Comparison of ENCODE assay signal across 21 cellular contexts in genomic region chr14:90747909-90748308, GRCh38.
DNase-seq lines count a peak whose midpoint lies in the region; ATAC-seq, FAIRE-seq and TF ChIP-seq lines count a peak whose summit lies in the region.
"Had no signal": no experiment of that assay in that cellular context is flagged by ENCODE, and none has a peak within 500 bp of the region (broad histone marks: within the 10 kb centered on the region; RNA-seq: fewer than 3 reads in every experiment).

No MANE protein-coding gene starts in this region.

- H3K27me3 ChIP-seq in esophagus squamous epithelium, result no peaks in the 10 kb centered on the region
- H3K27me3 ChIP-seq: BLaER1 had no signal

- H3K9me3 ChIP-seq in kidney (ENCODE audit: control insufficient read depth in 1 of 2, low read length in 2 of 2), result peaks cover 0 to 5% of the 10 kb centered on the region in 2 donors
- peaks cover 0 to 9% (median 6%) of the 10 kb centered on the region in 3 donors for H3K9me3 ChIP-seq in esophagus squamous epithelium

- H3K27ac ChIP-seq in kidney (ENCODE audit: low read depth in 2 of 2, low read length in 2 of 2) (no peak overlapping the region), esophagus squamous epithelium (no peak overlapping the region)
- H3K27ac ChIP-seq: BLaER1, C4-2B, GM23248 had no signal

- peaks cover 5% of the 10 kb centered on the region in 2 donors for H3K9me3 Mint-ChIP-seq in effector memory CD8-positive, alpha-beta T cell

- DNase-seq in kidney (no peak), esophagus squamous epithelium (lab: John Stamatoyannopoulos, UW) (no peak), NCI-H128 (lab: John Stamatoyannopoulos, UW; ENCODE audit: unreplicated experiment) (no peak)
- DNase-seq in NK-92 treated with Interleukin-12 subunit alpha and Interleukin-12 subunit beta, amount 100 ng/mL, for 24 hours (lab: John Stamatoyannopoulos, UW), result no peak
- DNase-seq in effector memory CD8-positive, alpha-beta T cell, result no peak
- DNase-seq: Caco-2; CD4-positive, CD25-positive, alpha-beta regulatory T cell; CD8-positive, alpha-beta T cell; DMS153; DND-41; GDM1; GM23248; H7; HCEC 1CT had no signal

- H3K27ac Mint-ChIP-seq in effector memory CD8-positive, alpha-beta T cell, result no peak overlapping the region
- H3K27ac Mint-ChIP-seq: B cell; CD4-positive, CD25-positive, alpha-beta regulatory T cell; CD8-positive, alpha-beta T cell had no signal

- no peaks in the 10 kb centered on the region for H3K36me3 Mint-ChIP-seq in effector memory CD8-positive, alpha-beta T cell (ENCODE audit: insufficient read depth)
- H3K36me3 Mint-ChIP-seq: CD4-positive, CD25-positive, alpha-beta regulatory T cell had no signal

- H3K4me1 ChIP-seq in kidney (ENCODE audit: control insufficient read depth in 1 of 2, insufficient read depth in 1 of 2, low read depth in 1 of 2, low read length in 2 of 2) (peaks cover 0 to 4% of the 10 kb centered on the region in 2 donors), esophagus squamous epithelium (peaks cover 0 to 13% (median 0%) of the 10 kb centered on the region in 3 donors)
- H3K4me1 ChIP-seq: BLaER1, Caco-2 had no signal

- peak; percentile 67 for FAIRE-seq in TTC549 (lab: Jason Lieb, UNC)
- FAIRE-seq in colon (lab: Jason Lieb, UNC), result peak; percentile 24
- peak; percentile 69 for FAIRE-seq in kidney (lab: Jason Lieb, UNC)
- FAIRE-seq: GM12878, GM19239 had no signal

- H3K36me3 ChIP-seq in kidney (ENCODE audit: control insufficient read depth in 1 of 2, insufficient read depth in 2 of 2, low read length in 2 of 2) (no peaks in the 10 kb centered on the region), esophagus squamous epithelium (no peaks in the 10 kb centered on the region)

- no peak overlapping the region for H3K4me3 Mint-ChIP-seq in effector memory CD8-positive, alpha-beta T cell
- H3K4me3 Mint-ChIP-seq: B cell; CD4-positive, CD25-positive, alpha-beta regulatory T cell; CD8-positive, alpha-beta T cell had no signal

- H3K4me3 ChIP-seq in kidney (ENCODE audit: low read length in 2 of 2) (no peak overlapping the region), esophagus squamous epithelium (no peak overlapping the region)
- H3K4me3 ChIP-seq: BLaER1, GM12878, GM23248 had no signal

- no peak for ATAC-seq in effector memory CD8-positive, alpha-beta T cell (replicated peaks)
- ATAC-seq: CD8-positive, alpha-beta T cell; GM12878 had no signal

- peaks cover 7 to 22% of the 10 kb centered on the region in 2 donors for H3K27me3 Mint-ChIP-seq in effector memory CD8-positive, alpha-beta T cell

- TF ChIP-seq POLR2A in esophagus squamous epithelium (IDR thresholded peaks at IDR 0.05), result no peak

- no peak overlapping the region for H3K9ac ChIP-seq in kidney (ENCODE audit: low read length in 2 of 2)
- H3K9ac ChIP-seq: BLaER1, GM23248 had no signal

- H3K4me1 Mint-ChIP-seq in effector memory CD8-positive, alpha-beta T cell (ENCODE audit: low read depth in 2 of 2), result no peaks in the 10 kb centered on the region
- H3K4me1 Mint-ChIP-seq: B cell; CD4-positive, CD25-positive, alpha-beta regulatory T cell had no signal

- intact Hi-C loops in kidney (cut with DNase I), result no loop called here
- intact Hi-C loops in esophagus squamous epithelium (cut with DNase I), result no loop called here

- no peak for TF ChIP-seq CTCF in kidney (IDR thresholded peaks at IDR 0.05; ENCODE audit: borderline replicate concordance, extremely low read depth, insufficient read depth)
- no peak for TF ChIP-seq CTCF in esophagus squamous epithelium (IDR thresholded peaks at IDR 0.05)
